In genomic region chr6:111737065-111737521, GRCh38 we compare ENCODE assay signal across 1 cellular context.
TF ChIP-seq lines count a peak whose summit lies in the region.

No MANE protein-coding gene starts in this region.

TF ChIP-seq in IMR-90, 13 proteins besides CTCF, POLR2A, EP300 and RAD21:
- TF ChIP-seq ELK1 (IDR thresholded peaks at IDR 0.05; ENCODE audit: borderline replicate concordance, low read depth, low read length), result no peak
- no peak for TF ChIP-seq RCOR1 (IDR thresholded peaks at IDR 0.05; ENCODE audit: insufficient replicate concordance, low read length)
- 0 out of 2 replicates have a peak, but pooled peaks have one; percentile 16 for TF ChIP-seq FOS (IDR thresholded peaks at IDR 0.05; ENCODE audit: low read depth, low read length)
- no peak for TF ChIP-seq BHLHE40 (IDR thresholded peaks at IDR 0.05; ENCODE audit: low read depth, low read length)
- TF ChIP-seq CEBPB (IDR thresholded peaks at IDR 0.05; ENCODE audit: low read depth, low read length), result 0 out of 2 replicates have a peak, but pooled peaks have one; percentile 2
- TF ChIP-seq NFE2L2 (IDR thresholded peaks at IDR 0.05; ENCODE audit: low read depth, low read length), result no peak
